8 cellular contexts compared by ENCODE assay signal in genomic region chr22:29269230-29269604, GRCh38. TPM values are rescaled to one million over a fixed set of nuclear protein-coding genes. Genes with fewer than 3 reads are reported as not detected.
A peak's percentile ranks its signal among the peaks of the same experiment; 100 is the strongest.
DNase-seq lines count a peak whose midpoint lies in the region; ATAC-seq and TF ChIP-seq lines count a peak whose summit lies in the region.

No MANE protein-coding gene starts in this region.

- intact Hi-C loops in sigmoid colon (cut with DNase I) (loop anchor here (2.0 to 5.0 kb wide), 2 partner anchors 38 to 1153 kb away; partner anchors contain the start of gene GAS2L1), posterior vena cava (cut with DNase I) (no loop called here)

- H3K4me1 ChIP-seq in RWPE2 (ENCODE audit: insufficient read depth, poor library complexity, severe bottlenecking) = peaks cover 20% of the 10 kb centered on the region
- peaks cover 0 to 68% (median 62%) of the 10 kb centered on the region in 4 donors for H3K4me1 ChIP-seq in sigmoid colon

- peaks cover 76% of the 10 kb centered on the region for H3K36me3 ChIP-seq in RWPE2 (ENCODE audit: low read depth)
- peaks cover 6 to 38% (median 17%) of the 10 kb centered on the region in 4 donors for H3K36me3 ChIP-seq in sigmoid colon

- no peak for TF ChIP-seq CTCF in GM12875 (IDR thresholded peaks at IDR 0.05; ENCODE audit: borderline replicate concordance, insufficient read depth, low read depth, low read length)
- no peak for TF ChIP-seq CTCF in RWPE2 (IDR thresholded peaks at IDR 0.05; ENCODE audit: poor library complexity, severe bottlenecking)
- no peak for TF ChIP-seq CTCF in fibroblast of mammary gland (conservative IDR thresholded peaks at IDR 0.05; ENCODE audit: control insufficient read depth, insufficient read depth, low read depth, low read length)
- no peak for TF ChIP-seq CTCF in sigmoid colon (IDR thresholded peaks at IDR 0.05)

- TF ChIP-seq EP300 in sigmoid colon (IDR thresholded peaks at IDR 0.05) = no peak

- H3K9me3 ChIP-seq in RWPE2 (ENCODE audit: severe bottlenecking) = no peaks in the 10 kb centered on the region
- H3K9me3 ChIP-seq in sigmoid colon = no peaks in the 10 kb centered on the region

- H3K4me3 ChIP-seq in GM12875 (ENCODE audit: low read depth, low read length) = peak overlapping the region; percentile 92
- H3K4me3 ChIP-seq in RWPE2 (ENCODE audit: severe bottlenecking) = peak overlapping the region; percentile 93
- H3K4me3 ChIP-seq in fibroblast of mammary gland (ENCODE audit: control insufficient read depth, low read depth, low read length) = peak overlapping the region; percentile 91
- H3K4me3 ChIP-seq in sigmoid colon = peak overlapping the region; percentile 72 to 80 (median 76)

- DNase-seq in RWPE2 (ENCODE audit: low spot score) (no peak), fibroblast of mammary gland (ENCODE audit: low read depth) (no peak), sigmoid colon (no peak), posterior vena cava (ENCODE audit: low spot score) (no peak), NOMO-1 treated with dmso at 0.1 percent for 144 hours (lab: John Stamatoyannopoulos, UW; ENCODE audit: unreplicated experiment) (no peak), CD1c-positive myeloid dendritic cell (ENCODE audit: extremely low spot score) (no peak)

- ATAC-seq in RWPE2 (ENCODE audit: low read depth) (no peak), HG02938 (IDR thresholded peaks at IDR 0.05; ENCODE audit: unreplicated experiment) (no peak)

- WGBS in sigmoid colon, 2 donors = 1% methylated on average over 14 of the region's 14 CpGs

- H3K27ac ChIP-seq in RWPE2 (ENCODE audit: poor library complexity, severe bottlenecking) (peak overlapping the region; percentile 84), sigmoid colon (peak overlapping the region; percentile 94 to 100 (median 96))

- no peaks in the 10 kb centered on the region for H3K27me3 ChIP-seq in RWPE2 (ENCODE audit: insufficient read depth, poor library complexity, severe bottlenecking)
- no peaks in the 10 kb centered on the region for H3K27me3 ChIP-seq in sigmoid colon

- no peak for TF ChIP-seq POLR2A in sigmoid colon (IDR thresholded peaks at IDR 0.05)

RNA-seq across cellular contexts. Expression of gene EWSR1, which starts 1.1 kb away (rescaled TPM):
- total RNA-seq in sigmoid colon (100 to 1,000 TPM; 170 to 233 (median 177) TPM), posterior vena cava (100 to 1,000 TPM; 155 to 168 TPM)
- polyA plus RNA-seq in sigmoid colon = 100 to 1,000 TPM in 1 of 3 donors, 10 to 100 TPM in 2; 81.4 to 182 (median 83.5) TPM

RNA-seq across cellular contexts. Expression of gene RHBDD3, which starts 1.4 kb away (rescaled TPM):
- 10 to 100 TPM; 16.1 to 20.5 (median 18.0) TPM for total RNA-seq in sigmoid colon
- 10 to 100 TPM in 1 of 3 donors, 1 to 10 TPM in 2; 5.4 to 40.7 (median 8.3) TPM for polyA plus RNA-seq in sigmoid colon
- total RNA-seq in posterior vena cava = 10 to 100 TPM; 11.8 to 17.6 TPM

RNA-seq across cellular contexts. Expression of gene GAS2L1, which starts 37.2 kb away (rescaled TPM):
- total RNA-seq in sigmoid colon = 10 to 100 TPM; 14.0 to 25.2 (median 19.3) TPM
- 10 to 100 TPM; 12.0 to 27.5 (median 23.8) TPM for polyA plus RNA-seq in sigmoid colon
- 10 to 100 TPM; 25.0 to 25.4 TPM for total RNA-seq in posterior vena cava

RNA-seq across cellular contexts. Expression of gene RASL10A, which starts 46.3 kb away (rescaled TPM):
- total RNA-seq in sigmoid colon (1 to 10 TPM in 2 of 4 donors, under 1 TPM in 2; 0.33 to 1.7 (median 0.92) TPM), posterior vena cava (1 to 10 TPM in 1 of 2 donors, under 1 TPM in 1; 0.71 to 1.9 TPM)
- 1 to 10 TPM in 1 of 3 donors, not detected in 2; 3.0 TPM for polyA plus RNA-seq in sigmoid colon
